9 cellular contexts compared by ENCODE assay signal in genomic region chr11:103959279-103959930, GRCh38.
A peak's percentile ranks its signal among the peaks of the same experiment; 100 is the strongest.
DNase-seq lines count a peak whose midpoint lies in the region; ATAC-seq, FAIRE-seq and TF ChIP-seq lines count a peak whose summit lies in the region.
"Had no signal": no experiment of that assay in that cellular context is flagged by ENCODE, and none has a peak within 500 bp of the region (broad histone marks: within the 10 kb centered on the region; RNA-seq: fewer than 3 reads in every experiment).

No MANE protein-coding gene starts in this region.

- no peak for TF ChIP-seq POLR2A in spleen (IDR thresholded peaks at IDR 0.05)

- no peak overlapping the region for H3K4me3 Mint-ChIP-seq in T-helper 17 cell

- peak; percentile 82 for FAIRE-seq in GM19239 (lab: Jason Lieb, UNC)
- FAIRE-seq: islet of Langerhans had no signal

- H3K27me3 Mint-ChIP-seq in T-helper 17 cell, result no peaks in the 10 kb centered on the region

- H3K36me3 Mint-ChIP-seq in T-helper 17 cell (ENCODE audit: low read depth), result no peaks in the 10 kb centered on the region

- no peaks in the 10 kb centered on the region for H3K9me3 ChIP-seq in T-helper 17 cell (ENCODE audit: control insufficient read depth, low read length, poor library complexity, severe bottlenecking)
- H3K9me3 ChIP-seq in spleen, result no peaks in the 10 kb centered on the region

- H3K27ac Mint-ChIP-seq in T-helper 17 cell, result no peak overlapping the region

- no peaks in the 10 kb centered on the region for H3K27me3 ChIP-seq in spleen (replicated peaks in 1 of 7)

- peaks cover 4% of the 10 kb centered on the region for H3K4me1 Mint-ChIP-seq in T-helper 17 cell

- H3K4me1 ChIP-seq in spleen, result peaks cover 0 to 14% (median 0%) of the 10 kb centered on the region in 6 donors

- TF ChIP-seq CTCF in spleen (IDR thresholded peaks at IDR 0.05 in 8 of 11, conservative IDR thresholded peaks at IDR 0.05 in 3 of 11), result no peak

- no peaks in the 10 kb centered on the region for H3K36me3 ChIP-seq in spleen

- intact Hi-C loops in spleen (cut with DNase I; ENCODE audit: low total_unique reads), result no loop called here

- H3K27ac ChIP-seq in spleen, result peak overlapping the region in 2 of 8 donors; percentile 13 to 15

- 39 to 49% (median 46%) methylated on average over 2 of the region's 2 CpGs for WGBS in spleen, 5 donors

- ATAC-seq in HG03045 (IDR thresholded peaks at IDR 0.05; ENCODE audit: unreplicated experiment) (peak; percentile 99), T-helper 17 cell (peak; percentile 32)

- DNase-seq in A172 (ENCODE audit: low spot score) (peak; percentile 38), GM19239 (ENCODE audit: insufficient read length, low spot score) (peak; percentile 32), T-helper 17 cell (no peak), NCI-H524 (lab: John Stamatoyannopoulos, UW) (no peak), spleen (no peak), HUDEP-2 (lab: John Stamatoyannopoulos, UW; ENCODE audit: unreplicated experiment in 76 of 76) (no peak)
- no peak for DNase-seq in central memory CD4-positive, alpha-beta T cell

- H3K4me3 ChIP-seq in spleen, result no peak overlapping the region

Comparison
In these comparisons a context has a peak if more than half of its experiments do, and no peak if none do; other contexts are left out.
1. DNase-seq: peak in A172 (single experiment) and GM19239 (single experiment); none in T-helper 17 cell (0 of 3), NCI-H524 (0 of 2), spleen (single experiment), central memory CD4-positive, alpha-beta T cell (single experiment) and HUDEP-2 (0 of 76).